In genomic region chr3:39230453-39230852, GRCh38 we compare ENCODE assay signal across 32 cellular contexts. TPM values are rescaled to one million over a fixed set of nuclear protein-coding genes. Genes with fewer than 3 reads are reported as not detected.
"Had no signal": no experiment of that assay in that cellular context is flagged by ENCODE, and none has a peak within 500 bp of the region (broad histone marks: within the 10 kb centered on the region; RNA-seq: fewer than 3 reads in every experiment).

No MANE protein-coding gene starts in this region.

- ATAC-seq: naive thymus-derived CD8-positive, alpha-beta T cell; psoas muscle; right cardiac atrium; right lobe of liver; stimulated activated naive CD8-positive, alpha-beta T cell treated with anti-CD3 and anti-CD28 coated beads, Interleukin-15, amount 100 ng/mL, for 72 hours; stimulated activated naive CD8-positive, alpha-beta T cell treated with anti-CD3 and anti-CD28 coated beads, Interleukin-15, Interleukin-2, amounts not matched to agents 100 U/mL and 50 U/mL, for 24 hours; upper lobe of right lung had no signal

- DNase-seq: naive B cell; naive thymus-derived CD8-positive, alpha-beta T cell; nephron progenitor cell; nucleus accumbens; posterior cingulate gyrus; psoas muscle; right cardiac atrium; right lobe of liver; sigmoid colon; small intestine; stimulated activated CD4-positive, alpha-beta T cell treated with anti-CD3 and anti-CD28 coated beads, Interleukin-15, amount 100 ng/mL, for 24 hours; stimulated activated CD4-positive, alpha-beta T cell treated with anti-CD3 and anti-CD28 coated beads, Interleukin-2, amount 100 ng/mL, for 24 hours; stimulated activated CD4-positive, alpha-beta T cell treated with anti-CD3 and anti-CD28 coated beads, Interleukin-2, amount 100 ng/mL, for 48 hours; stimulated activated CD4-positive, alpha-beta T cell treated with anti-CD3 and anti-CD28 coated beads, Interleukin-4, amount 100 ng/mL, for 24 hours; stimulated activated naive CD4-positive, alpha-beta T cell; stimulated activated naive CD8-positive, alpha-beta T cell treated with anti-CD3 and anti-CD28 coated beads, Interleukin-15, amount 100 ng/mL, for 72 hours; stimulated activated naive CD8-positive, alpha-beta T cell treated with anti-CD3 and anti-CD28 coated beads, Interleukin-15, Interleukin-2, amounts not matched to agents 100 U/mL and 50 U/mL, for 24 hours; substantia nigra; testis; tibial artery; transverse colon; upper lobe of right lung; uterus had no signal

- H3K27ac ChIP-seq: neutrophil, parathyroid adenoma, psoas muscle, right lobe of liver, sigmoid colon, suprapubic skin, testis, tibial artery, transverse colon, upper lobe of right lung, uterus had no signal

- H3K9me3 Mint-ChIP-seq: naive B cell; naive thymus-derived CD8-positive, alpha-beta T cell; stimulated activated effector memory CD8-positive, alpha-beta T cell treated with anti-CD3 and anti-CD28 coated beads, Interleukin-12 subunit alpha, Interleukin-12 subunit beta, amount 100 ng/mL, for 72 hours; stimulated activated naive CD8-positive, alpha-beta T cell treated with anti-CD3 and anti-CD28 coated beads, Interleukin-15, amount 100 ng/mL, for 72 hours; type B pancreatic cell had no signal

- H3K4me3 ChIP-seq: psoas muscle, right lobe of liver, sigmoid colon, suprapubic skin, testis, tibial artery, transverse colon, upper lobe of right lung, uterus had no signal

- H3K27ac Mint-ChIP-seq: naive B cell; naive thymus-derived CD8-positive, alpha-beta T cell; nephron progenitor cell; progenitor cell of endocrine pancreas; stimulated activated effector memory CD8-positive, alpha-beta T cell treated with anti-CD3 and anti-CD28 coated beads, Interleukin-12 subunit alpha, Interleukin-12 subunit beta, amount 100 ng/mL, for 72 hours; stimulated activated naive CD8-positive, alpha-beta T cell treated with anti-CD3 and anti-CD28 coated beads, Interleukin-15, amount 100 ng/mL, for 72 hours; type B pancreatic cell had no signal

- H3K36me3 ChIP-seq: neutrophil, right lobe of liver, sigmoid colon, suprapubic skin, tibial artery, transverse colon, upper lobe of right lung, uterus had no signal

- H3K4me1 ChIP-seq: psoas muscle, right lobe of liver, sigmoid colon, suprapubic skin, testis, tibial artery, upper lobe of right lung, uterus had no signal

- H3K27me3 ChIP-seq: neutrophil, right lobe of liver, sigmoid colon, testis, uterus had no signal

- H3K4me1 Mint-ChIP-seq: neural crest cell had no signal

- H3K4me3 Mint-ChIP-seq: naive B cell; naive thymus-derived CD8-positive, alpha-beta T cell; nephron progenitor cell; neural crest cell; stimulated activated effector memory CD8-positive, alpha-beta T cell treated with anti-CD3 and anti-CD28 coated beads, Interleukin-12 subunit alpha, Interleukin-12 subunit beta, amount 100 ng/mL, for 72 hours; stimulated activated naive CD8-positive, alpha-beta T cell treated with anti-CD3 and anti-CD28 coated beads, Interleukin-15, amount 100 ng/mL, for 72 hours; type B pancreatic cell had no signal

- H3K36me3 Mint-ChIP-seq: naive B cell; stimulated activated effector memory CD8-positive, alpha-beta T cell treated with anti-CD3 and anti-CD28 coated beads, Interleukin-12 subunit alpha, Interleukin-12 subunit beta, amount 100 ng/mL, for 72 hours; type B pancreatic cell had no signal

- H3K9me3 ChIP-seq: neutrophil, right lobe of liver, sigmoid colon, suprapubic skin, testis, tibial artery, transverse colon, upper lobe of right lung, uterus had no signal

RNA-seq across cellular contexts. Expression of gene XIRP1, which starts 38.1 kb away (rescaled TPM):
- total RNA-seq: naive thymus-derived CD8-positive, alpha-beta T cell; neural crest cell; osteocyte; progenitor cell of endocrine pancreas; renal cortical epithelial cell; suprapubic skin; upper lobe of right lung had no signal
- polyA plus RNA-seq: naive thymus-derived CD8-positive, alpha-beta T cell had no signal

RNA-seq across cellular contexts. Expression of gene CX3CR1, which starts 49.4 kb away (rescaled TPM):
- total RNA-seq: osteocyte, progenitor cell of endocrine pancreas, renal cortical epithelial cell had no signal
